ENCODE assay signal across 8 cellular contexts in the genomic region with DNA sequence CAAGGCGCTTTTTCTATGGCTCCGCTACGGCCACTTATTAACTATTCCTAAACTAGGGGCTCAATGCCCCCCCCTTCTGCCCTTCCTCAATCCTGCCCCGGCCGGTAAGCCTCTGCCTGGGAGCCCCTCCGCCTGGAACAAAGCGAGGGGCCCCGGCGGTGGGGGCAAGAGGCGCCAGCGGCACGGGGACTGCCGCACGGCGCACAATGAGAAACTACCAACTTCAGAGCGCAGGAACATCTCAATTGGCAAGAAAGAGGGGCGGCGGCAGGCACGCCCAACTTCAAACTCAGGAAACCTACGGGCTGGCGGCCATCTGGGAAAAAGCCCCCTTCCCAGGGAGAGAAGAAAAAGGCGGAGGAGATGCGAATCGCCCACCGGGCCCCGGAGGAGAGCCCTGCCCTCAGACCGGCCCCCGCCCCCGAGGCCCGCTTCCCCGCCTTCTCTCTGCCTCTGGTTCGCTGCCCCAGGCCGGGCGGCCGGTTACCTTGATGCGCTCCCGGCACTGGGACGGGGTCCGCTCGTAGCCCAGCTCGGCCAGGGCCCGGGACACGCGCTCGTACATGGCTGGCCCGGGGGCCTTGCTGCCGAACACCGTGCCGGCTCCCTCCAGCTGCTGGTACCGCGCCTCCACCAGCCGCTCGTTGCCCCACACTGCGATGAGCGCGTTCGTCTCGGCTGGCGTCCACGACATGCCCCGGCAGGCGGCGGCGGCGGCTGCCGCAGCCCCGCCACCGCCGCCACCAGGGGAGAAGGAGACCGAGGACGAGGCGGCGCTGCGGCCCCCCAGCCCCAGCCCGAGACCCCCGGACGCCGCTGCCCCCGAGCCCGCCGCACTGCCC. TPM values are rescaled to one million over a fixed set of nuclear protein-coding genes. Genes with fewer than 3 reads are reported as not detected.
DNase-seq lines count a peak whose midpoint lies in the region; ATAC-seq and TF ChIP-seq lines count a peak whose summit lies in the region.

No MANE protein-coding gene starts in this region.

- ATAC-seq in HG02852 (IDR thresholded peaks at IDR 0.05; ENCODE audit: unreplicated experiment) (peak; percentile 35), upper lobe of left lung (ENCODE audit: low FRiP score in 2 of 2) (peak; percentile 47 to 55)

- H2BK5ac ChIP-seq in neuronal stem cell (ENCODE audit: low read length) = peak overlapping the region; percentile 98

- H2AK5ac ChIP-seq in neuronal stem cell (ENCODE audit: low read depth, low read length) = peak overlapping the region; percentile 87

- H3K27ac Mint-ChIP-seq in activated T-helper 2 cell treated with anti-CD3 and anti-CD28 coated beads, Interferon-gamma antibody, Interleukin-2, Interleukin-4, amounts not matched to agents 10 μg/mL and 5 μg/mL and 100 μg/mL, durations not matched to agents 14 hours and 24 hours and 36 hours = peak overlapping the region; percentile 80

- peaks cover 52% of the 10 kb centered on the region for H3K79me2 ChIP-seq in OCI-LY3 (ENCODE audit: low read length)

- H3K36me3 ChIP-seq in OCI-LY3 (replicated peaks; ENCODE audit: low read depth, low read length) (no peaks in the 10 kb centered on the region), neuronal stem cell (replicated peaks in 1 of 2; ENCODE audit: control insufficient read depth in 2 of 2, insufficient read depth in 2 of 2, low read length in 2 of 2) (peaks cover 2 to 29% of the 10 kb centered on the region in 2 donors), upper lobe of left lung (no peaks in the 10 kb centered on the region)

- no peak for TF ChIP-seq EP300 in upper lobe of left lung (IDR thresholded peaks at IDR 0.05)

- H3K9me3 ChIP-seq in OCI-LY3 (ENCODE audit: insufficient read depth, low read length) = no peaks in the 10 kb centered on the region
- no peaks in the 10 kb centered on the region for H3K9me3 ChIP-seq in neuronal stem cell (replicated peaks in 1 of 2; ENCODE audit: control insufficient read depth in 2 of 2, insufficient read depth in 1 of 2, low read depth in 1 of 2, low read length in 2 of 2)
- no peaks in the 10 kb centered on the region for H3K9me3 ChIP-seq in upper lobe of left lung

- H4K91ac ChIP-seq in neuronal stem cell (ENCODE audit: low read depth, low read length, poor library complexity) = no peak overlapping the region

- H3K36me3 Mint-ChIP-seq in activated T-helper 2 cell treated with anti-CD3 and anti-CD28 coated beads, Interferon-gamma antibody, Interleukin-2, Interleukin-4, amounts not matched to agents 10 μg/mL and 5 μg/mL and 100 μg/mL, durations not matched to agents 14 hours and 24 hours and 36 hours (ENCODE audit: low read depth) = peaks cover 8% of the 10 kb centered on the region

- H4K20me1 ChIP-seq in OCI-LY3 (ENCODE audit: insufficient read depth, low read length) = no peaks in the 10 kb centered on the region; the same call in 1 of the 2 replicates

- H3K27ac ChIP-seq in OCI-LY3 (ENCODE audit: low read length) = peak overlapping the region; percentile 69
- H3K27ac ChIP-seq in neuronal stem cell (replicated peaks; ENCODE audit: low read length) = peak overlapping the region; percentile 99
- H3K27ac ChIP-seq in upper lobe of left lung = peak overlapping the region; percentile 97 to 98 (median 98)

- WGBS in neuronal stem cell (ENCODE audit: extremely low coverage in 2 of 2, insufficient read length in 2 of 2, insufficient replicate concordance in 1 of 2), 2 donors = no CpG with 5 or more reads among the region's 81 CpGs
- 1% methylated on average over 29 to 64 of the region's 81 CpGs for WGBS in upper lobe of left lung, 2 donors

- H3K14ac ChIP-seq in neuronal stem cell (ENCODE audit: low read length) = peak overlapping the region; percentile 97

- peak overlapping the region; percentile 68 for H2BK15ac ChIP-seq in neuronal stem cell (ENCODE audit: low read length)

- peaks cover 29% of the 10 kb centered on the region for H3K4me1 Mint-ChIP-seq in activated T-helper 2 cell treated with anti-CD3 and anti-CD28 coated beads, Interferon-gamma antibody, Interleukin-2, Interleukin-4, amounts not matched to agents 10 μg/mL and 5 μg/mL and 100 μg/mL, durations not matched to agents 14 hours and 24 hours and 36 hours (ENCODE audit: low read depth)

- H2AFZ ChIP-seq in OCI-LY3 (ENCODE audit: low read depth, low read length) (no peak overlapping the region), neuronal stem cell (ENCODE audit: low read length) (peak overlapping the region; percentile 99)

- TF ChIP-seq CTCF in OCI-LY3 (IDR thresholded peaks at IDR 0.05; ENCODE audit: low read depth, low read length) (no peak), fibroblast of villous mesenchyme (IDR thresholded peaks at IDR 0.05; ENCODE audit: insufficient read depth, low read depth, low read length) (no peak), upper lobe of left lung (IDR thresholded peaks at IDR 0.05) (no peak)

- H3K4me3 ChIP-seq in OCI-LY3 (ENCODE audit: low read length) (peak overlapping the region; percentile 86), fibroblast of villous mesenchyme (ENCODE audit: low read depth, low read length) (peak overlapping the region; percentile 81), neuronal stem cell (ENCODE audit: low read length in 2 of 2) (peak overlapping the region; percentile 52 to 98), upper lobe of left lung (peak overlapping the region; percentile 68 to 93 (median 77))

- H3K4me1 ChIP-seq in OCI-LY3 (ENCODE audit: low read length) (peaks cover 23% of the 10 kb centered on the region), neuronal stem cell (ENCODE audit: control insufficient read depth in 2 of 2, insufficient read depth in 1 of 2, low read depth in 1 of 2, low read length in 2 of 2) (peaks cover 2 to 12% of the 10 kb centered on the region in 2 donors), upper lobe of left lung (peaks cover 21 to 31% (median 22%) of the 10 kb centered on the region in 4 donors)

- no peaks in the 10 kb centered on the region for H3K9me3 Mint-ChIP-seq in activated T-helper 2 cell treated with anti-CD3 and anti-CD28 coated beads, Interferon-gamma antibody, Interleukin-2, Interleukin-4, amounts not matched to agents 10 μg/mL and 5 μg/mL and 100 μg/mL, durations not matched to agents 14 hours and 24 hours and 36 hours

- peak overlapping the region; percentile 100 for H2BK120ac ChIP-seq in neuronal stem cell (ENCODE audit: low read depth, low read length)

- H3K27me3 Mint-ChIP-seq in activated T-helper 2 cell treated with anti-CD3 and anti-CD28 coated beads, Interferon-gamma antibody, Interleukin-2, Interleukin-4, amounts not matched to agents 10 μg/mL and 5 μg/mL and 100 μg/mL, durations not matched to agents 14 hours and 24 hours and 36 hours (ENCODE audit: low read depth) = peaks cover 8% of the 10 kb centered on the region

- H3K23ac ChIP-seq in neuronal stem cell (ENCODE audit: low read depth, low read length, poor library complexity) = peak overlapping the region; percentile 98

- peak overlapping the region; percentile 99 for H3K18ac ChIP-seq in neuronal stem cell (ENCODE audit: low read length)

- peak overlapping the region; percentile 95 for H4K8ac ChIP-seq in neuronal stem cell (ENCODE audit: low read depth, low read length)

- H3K27me3 ChIP-seq in OCI-LY3 (ENCODE audit: low read depth, low read length) = no peaks in the 10 kb centered on the region
- H3K27me3 ChIP-seq in neuronal stem cell (ENCODE audit: control insufficient read depth in 3 of 3, insufficient read depth in 3 of 3, low read depth in 1 of 3, low read length in 3 of 3) = no peaks in the 10 kb centered on the region
- peaks cover 0 to 3% (median 0%) of the 10 kb centered on the region in 4 donors for H3K27me3 ChIP-seq in upper lobe of left lung

- peak overlapping the region; percentile 79 for H2BK12ac ChIP-seq in neuronal stem cell (ENCODE audit: low read length)

- H3K4me2 ChIP-seq in OCI-LY3 (ENCODE audit: low read length) (peak overlapping the region; percentile 97), neuronal stem cell (ENCODE audit: insufficient read depth, low read length, poor library complexity, severe bottlenecking) (peak overlapping the region; percentile 55)

- peak overlapping the region; percentile 95 for H3K4ac ChIP-seq in neuronal stem cell (ENCODE audit: low read length)

- H3K9ac ChIP-seq in OCI-LY3 (ENCODE audit: low read length) (peak overlapping the region; percentile 86), neuronal stem cell (ENCODE audit: low read depth, low read length, poor library complexity) (peak overlapping the region; percentile 98)

- peak; percentile 63 for DNase-seq in NCI-H2227 (lab: John Stamatoyannopoulos, UW; ENCODE audit: unreplicated experiment)
- no peak for DNase-seq in NCI-H2227 treated with DMSO at 0.1 percent for 48 hours (lab: John Stamatoyannopoulos, UW)
- peak; percentile 38 for DNase-seq in activated T-helper 2 cell treated with anti-CD3 and anti-CD28 coated beads, Interferon-gamma antibody, Interleukin-2, Interleukin-4, amounts not matched to agents 10 μg/mL and 5 μg/mL and 100 μg/mL, durations not matched to agents 14 hours and 24 hours and 36 hours (ENCODE audit: low spot score)
- DNase-seq in fibroblast of villous mesenchyme (ENCODE audit: low read depth) = peak; percentile 32
- DNase-seq in neuronal stem cell (ENCODE audit: low spot score) = peak; percentile 55
- DNase-seq in upper lobe of left lung = peak; percentile 33 to 90

- peaks cover 5% of the 10 kb centered on the region for H3K79me1 ChIP-seq in neuronal stem cell (ENCODE audit: low read depth, low read length)

- peak overlapping the region; percentile 92 for H3K4me3 Mint-ChIP-seq in activated T-helper 2 cell treated with anti-CD3 and anti-CD28 coated beads, Interferon-gamma antibody, Interleukin-2, Interleukin-4, amounts not matched to agents 10 μg/mL and 5 μg/mL and 100 μg/mL, durations not matched to agents 14 hours and 24 hours and 36 hours (ENCODE audit: low read depth)

- TF ChIP-seq POLR2A in upper lobe of left lung (IDR thresholded peaks at IDR 0.05) = no peak

- intact Hi-C loops in activated T-helper 2 cell treated with anti-CD3 and anti-CD28 coated beads, Interferon-gamma antibody, Interleukin-2, Interleukin-4, amounts not matched to agents 10 μg/mL and 5 μg/mL and 100 μg/mL, durations not matched to agents 14 hours and 24 hours and 36 hours (cut with micrococcal nuclease) = loop anchor here (1.0 to 5.0 kb wide), 6 partner anchors 37 to 177 kb away; a partner anchor contains a TSS

RNA-seq across cellular contexts. Expression of a gene that starts 0.6 kb away (rescaled TPM):
- 10.5 and 10.8 TPM in 2 replicates for total RNA-seq in activated T-helper 2 cell treated with anti-CD3 and anti-CD28 coated beads, Interferon-gamma antibody, Interleukin-2, Interleukin-4, amounts not matched to agents 10 μg/mL and 5 μg/mL and 100 μg/mL, durations not matched to agents 14 hours and 24 hours and 36 hours
- total RNA-seq in fibroblast of villous mesenchyme (11.2 and 13.5 TPM in 2 replicates), upper lobe of left lung (10 to 100 TPM; 10.5 to 69.1 (median 14.0) TPM)
- polyA plus RNA-seq in neuronal stem cell (2013, experiment 1 of 2) = 14.2 TPM
- polyA plus RNA-seq in neuronal stem cell (2013, experiment 2 of 2) = 14.6 TPM

RNA-seq across cellular contexts. Expression of a gene that starts 37.5 kb away (rescaled TPM):
- total RNA-seq in activated T-helper 2 cell treated with anti-CD3 and anti-CD28 coated beads, Interferon-gamma antibody, Interleukin-2, Interleukin-4, amounts not matched to agents 10 μg/mL and 5 μg/mL and 100 μg/mL, durations not matched to agents 14 hours and 24 hours and 36 hours = 0.18 and 0.23 TPM in 2 replicates
- total RNA-seq in fibroblast of villous mesenchyme (0.43 and 0.97 TPM in 2 replicates), upper lobe of left lung (100 to 1,000 TPM in 4 of 6 donors, 10 to 100 TPM in 2; 39.8 to 177 (median 128) TPM)
- 0.07 TPM for polyA plus RNA-seq in neuronal stem cell (2013, experiment 1 of 2)
- polyA plus RNA-seq in neuronal stem cell (2013, experiment 2 of 2) = 0.07 TPM

RNA-seq across cellular contexts. Expression of a gene that starts 47.5 kb away (rescaled TPM):
- total RNA-seq in activated T-helper 2 cell treated with anti-CD3 and anti-CD28 coated beads, Interferon-gamma antibody, Interleukin-2, Interleukin-4, amounts not matched to agents 10 μg/mL and 5 μg/mL and 100 μg/mL, durations not matched to agents 14 hours and 24 hours and 36 hours = not detected in 2 replicates
- total RNA-seq in fibroblast of villous mesenchyme (under 0.01 TPM in 1 of 2 replicates, not detected in the other), upper lobe of left lung (10 to 100 TPM; 32.5 to 55.3 (median 40.2) TPM)
- polyA plus RNA-seq in neuronal stem cell (2013, experiment 1 of 2) = not detected
- polyA plus RNA-seq in neuronal stem cell (2013, experiment 2 of 2) = not detected

RNA-seq across cellular contexts. Expression of a gene that starts 59.9 kb away (rescaled TPM):
- total RNA-seq in activated T-helper 2 cell treated with anti-CD3 and anti-CD28 coated beads, Interferon-gamma antibody, Interleukin-2, Interleukin-4, amounts not matched to agents 10 μg/mL and 5 μg/mL and 100 μg/mL, durations not matched to agents 14 hours and 24 hours and 36 hours = 5.0 and 6.7 TPM in 2 replicates
- total RNA-seq in fibroblast of villous mesenchyme (0.43 and 1.6 TPM in 2 replicates), upper lobe of left lung (100 to 1,000 TPM in 1 of 6 donors, 10 to 100 TPM in 5; 30.9 to 111 (median 77.6) TPM)
- polyA plus RNA-seq in neuronal stem cell (2013, experiment 1 of 2) = 11.4 TPM
- 11.7 TPM for polyA plus RNA-seq in neuronal stem cell (2013, experiment 2 of 2)

Comparison
In these comparisons a context has a peak if more than half of its experiments do, and no peak if none do; other contexts are left out.
1. RNA of a gene that starts 37.5 kb away (total RNA-seq): 39.8 to 177 TPM in upper lobe of left lung; 0.43 to 0.97 TPM in fibroblast of villous mesenchyme and 0.18 to 0.23 TPM in activated T-helper 2 cell treated with anti-CD3 and anti-CD28 coated beads, Interferon-gamma antibody, Interleukin-2, Interleukin-4, amounts not matched to agents 10 μg/mL and 5 μg/mL and 100 μg/mL, durations not matched to agents 14 hours and 24 hours and 36 hours; every median in the first group is over 10 times any median in the second.
2. RNA of a gene that starts 47.5 kb away (total RNA-seq): 32.5 to 55.3 TPM in upper lobe of left lung; not detected in activated T-helper 2 cell treated with anti-CD3 and anti-CD28 coated beads, Interferon-gamma antibody, Interleukin-2, Interleukin-4, amounts not matched to agents 10 μg/mL and 5 μg/mL and 100 μg/mL, durations not matched to agents 14 hours and 24 hours and 36 hours and under 0.01 TPM in fibroblast of villous mesenchyme; every median in the first group is over 10 times any median in the second.
3. Peak in every context shown above with its lines, with median percentiles within 50 percentile points of each other: H3K27ac ChIP-seq and H3K4me3 ChIP-seq.